Comparison of ENCODE assay signal across 8 cellular contexts in the genomic region with DNA sequence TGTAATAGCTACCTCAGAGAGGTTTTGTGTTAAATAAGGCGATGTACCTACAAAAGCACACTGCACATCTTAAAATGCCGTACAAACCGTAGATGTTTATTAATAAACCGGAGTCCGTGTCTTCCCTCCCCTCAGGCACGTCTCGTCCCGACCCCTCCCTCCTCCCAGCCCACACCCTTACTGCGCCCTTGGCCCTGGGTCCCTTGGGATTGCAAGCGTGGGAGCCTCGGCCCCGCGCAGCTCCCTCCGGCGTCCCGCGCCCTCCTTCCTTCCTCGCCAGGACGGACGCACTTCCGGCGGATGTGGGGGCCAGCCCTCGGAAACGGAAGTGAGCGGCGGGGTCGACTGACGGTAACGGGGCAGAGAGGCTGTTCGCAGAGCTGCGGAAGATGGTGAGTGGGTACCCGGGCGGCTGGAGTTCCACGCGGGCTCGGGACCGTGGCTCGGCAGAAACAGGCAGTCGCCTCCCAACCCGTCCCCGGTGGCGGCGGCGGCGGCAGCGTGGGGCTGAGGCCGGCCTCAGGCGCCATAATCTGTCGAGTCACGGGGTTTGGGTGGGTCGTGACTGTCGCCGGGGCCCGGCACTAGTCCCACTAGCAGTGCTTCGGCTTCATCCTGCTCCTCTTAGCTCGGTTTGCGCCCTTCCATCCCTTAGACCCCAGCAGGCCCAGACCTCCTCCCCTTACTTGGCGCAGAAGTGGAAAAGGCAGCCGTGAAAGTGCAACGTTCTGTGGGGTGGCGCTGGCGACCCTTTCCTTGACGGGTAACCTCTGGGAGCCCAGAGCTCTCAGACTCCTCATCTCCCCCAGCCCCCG. TPM values are rescaled to one million over a fixed set of nuclear protein-coding genes. Genes with fewer than 3 reads are reported as not detected.
DNase-seq lines count a peak whose midpoint lies in the region; ATAC-seq and TF ChIP-seq lines count a peak whose summit lies in the region.

A gene with protein sequence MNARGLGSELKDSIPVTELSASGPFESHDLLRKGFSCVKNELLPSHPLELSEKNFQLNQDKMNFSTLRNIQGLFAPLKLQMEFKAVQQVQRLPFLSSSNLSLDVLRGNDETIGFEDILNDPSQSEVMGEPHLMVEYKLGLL (plus strand): TSS at position 335 of the 815 bp plus-strand sequence. CDS start 55 bp downstream, at position 390.

- peaks cover 27% of the 10 kb centered on the region for H3K36me3 Mint-ChIP-seq in activated T-cell treated with anti-CD3 and anti-CD28 coated beads, Interleukin-2, amount 50 U/mL, for 4 hours (ENCODE audit: insufficient read depth)

- no peaks in the 10 kb centered on the region for H3K9me3 ChIP-seq in esophagus (ENCODE audit: control insufficient read depth in 2 of 2, insufficient read depth in 1 of 2, low read depth in 1 of 2, low read length in 1 of 2)
- H3K9me3 ChIP-seq in mucosa of stomach (ENCODE audit: control insufficient read depth, low read length) = no peaks in the 10 kb centered on the region

- peak within 1 kb of the TSS; percentile 98 for H3K4me3 Mint-ChIP-seq in activated T-cell treated with anti-CD3 and anti-CD28 coated beads, Interleukin-2, amount 50 U/mL, for 4 hours

- H3K9ac ChIP-seq in mucosa of stomach (ENCODE audit: low read length) = peak within 1 kb of the TSS; percentile 83

- peak within 1 kb of the TSS; percentile 92 to 99 for H3K4me3 ChIP-seq in esophagus (ENCODE audit: low read depth in 1 of 2, low read length in 2 of 2)
- H3K4me3 ChIP-seq in mucosa of stomach (ENCODE audit: low read length) = peak within 1 kb of the TSS; percentile 92

- H3K4me1 Mint-ChIP-seq in activated T-cell treated with anti-CD3 and anti-CD28 coated beads, Interleukin-2, amount 50 U/mL, for 4 hours (ENCODE audit: low read depth) = peaks cover 51% of the 10 kb centered on the region

- H3K27ac ChIP-seq in esophagus (ENCODE audit: low read depth in 2 of 2, low read length in 1 of 2) = peak within 1 kb of the TSS; percentile 89 to 94

- WGBS in esophagus, 2 donors = 0% methylated on average over 64 of the region's 64 CpGs

- peak; percentile 81 for DNase-seq in DMS153 (lab: John Stamatoyannopoulos, UW)
- peak; percentile 66 for DNase-seq in HuH-7.5 (ENCODE audit: low spot score)
- DNase-seq in activated T-cell treated with anti-CD3 and anti-CD28 coated beads, Interleukin-2, amount 50 U/mL, for 4 hours = peak; percentile 84
- DNase-seq in stimulated activated CD8-positive, alpha-beta memory T cell treated with anti-CD3 and anti-CD28 coated beads, Interleukin-7, amount 100 ng/mL, for 1 hour (ENCODE audit: low read depth in 2 of 2) = peak; percentile 85 to 86

- ATAC-seq in GM21515 (IDR thresholded peaks at IDR 0.05; ENCODE audit: unreplicated experiment) = peak; percentile 82
- ATAC-seq in activated T-cell treated with anti-CD3 and anti-CD28 coated beads, Interleukin-2, amount 50 U/mL, for 4 hours = peak; percentile 91 to 92

- no peaks in the 10 kb centered on the region for H3K27me3 ChIP-seq in esophagus (ENCODE audit: control insufficient read depth in 1 of 2, insufficient read depth in 2 of 2, low read length in 2 of 2)
- H3K27me3 ChIP-seq in mucosa of stomach (ENCODE audit: control insufficient read depth, insufficient read depth, low read length) = no peaks in the 10 kb centered on the region

- H3K36me3 ChIP-seq in esophagus (ENCODE audit: control insufficient read depth in 2 of 2, insufficient read depth in 2 of 2, low read length in 1 of 2) = no peaks in the 10 kb centered on the region
- no peaks in the 10 kb centered on the region for H3K36me3 ChIP-seq in mucosa of stomach (ENCODE audit: control insufficient read depth, insufficient read depth, low read length)

- H3K4me1 ChIP-seq in esophagus (ENCODE audit: control insufficient read depth in 2 of 2, insufficient read depth in 2 of 2, low read length in 1 of 2) = no peaks in the 10 kb centered on the region
- H3K4me1 ChIP-seq in mucosa of stomach (ENCODE audit: control insufficient read depth, insufficient read depth, low read length) = peaks cover 12% of the 10 kb centered on the region

- H3K9me3 Mint-ChIP-seq in activated T-cell treated with anti-CD3 and anti-CD28 coated beads, Interleukin-2, amount 50 U/mL, for 4 hours = no peaks in the 10 kb centered on the region

- no peaks in the 10 kb centered on the region for H3K27me3 Mint-ChIP-seq in activated T-cell treated with anti-CD3 and anti-CD28 coated beads, Interleukin-2, amount 50 U/mL, for 4 hours (ENCODE audit: low read depth)

TF ChIP-seq in PFSK-1, 5 proteins besides CTCF, POLR2A, EP300 and RAD21:
- TF ChIP-seq TAF1 (IDR thresholded peaks at IDR 0.05; ENCODE audit: borderline replicate concordance, insufficient read depth, low read length) = 0 out of 2 replicates have a peak, but pooled peaks have one; percentile 80
- TF ChIP-seq POLR2AphosphoS5 (IDR thresholded peaks at IDR 0.05; ENCODE audit: low read depth, low read length) = peak; percentile 81
- TF ChIP-seq SIN3A (IDR thresholded peaks at IDR 0.05; ENCODE audit: borderline replicate concordance, insufficient read depth, low read length) = no peak
- peak; percentile 86 for TF ChIP-seq FOXP2 (optimal IDR thresholded peaks at IDR 0.05; ENCODE audit: borderline replicate concordance, extremely low read depth, extremely low read length, insufficient read depth)
- TF ChIP-seq, protein P1, sequence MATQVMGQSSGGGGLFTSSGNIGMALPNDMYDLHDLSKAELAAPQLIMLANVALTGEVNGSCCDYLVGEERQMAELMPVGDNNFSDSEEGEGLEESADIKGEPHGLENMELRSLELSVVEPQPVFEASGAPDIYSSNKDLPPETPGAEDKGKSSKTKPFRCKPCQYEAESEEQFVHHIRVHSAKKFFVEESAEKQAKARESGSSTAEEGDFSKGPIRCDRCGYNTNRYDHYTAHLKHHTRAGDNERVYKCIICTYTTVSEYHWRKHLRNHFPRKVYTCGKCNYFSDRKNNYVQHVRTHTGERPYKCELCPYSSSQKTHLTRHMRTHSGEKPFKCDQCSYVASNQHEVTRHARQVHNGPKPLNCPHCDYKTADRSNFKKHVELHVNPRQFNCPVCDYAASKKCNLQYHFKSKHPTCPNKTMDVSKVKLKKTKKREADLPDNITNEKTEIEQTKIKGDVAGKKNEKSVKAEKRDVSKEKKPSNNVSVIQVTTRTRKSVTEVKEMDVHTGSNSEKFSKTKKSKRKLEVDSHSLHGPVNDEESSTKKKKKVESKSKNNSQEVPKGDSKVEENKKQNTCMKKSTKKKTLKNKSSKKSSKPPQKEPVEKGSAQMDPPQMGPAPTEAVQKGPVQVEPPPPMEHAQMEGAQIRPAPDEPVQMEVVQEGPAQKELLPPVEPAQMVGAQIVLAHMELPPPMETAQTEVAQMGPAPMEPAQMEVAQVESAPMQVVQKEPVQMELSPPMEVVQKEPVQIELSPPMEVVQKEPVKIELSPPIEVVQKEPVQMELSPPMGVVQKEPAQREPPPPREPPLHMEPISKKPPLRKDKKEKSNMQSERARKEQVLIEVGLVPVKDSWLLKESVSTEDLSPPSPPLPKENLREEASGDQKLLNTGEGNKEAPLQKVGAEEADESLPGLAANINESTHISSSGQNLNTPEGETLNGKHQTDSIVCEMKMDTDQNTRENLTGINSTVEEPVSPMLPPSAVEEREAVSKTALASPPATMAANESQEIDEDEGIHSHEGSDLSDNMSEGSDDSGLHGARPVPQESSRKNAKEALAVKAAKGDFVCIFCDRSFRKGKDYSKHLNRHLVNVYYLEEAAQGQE (IDR thresholded peaks at IDR 0.05; ENCODE audit: insufficient read depth in 1 of 2, low read depth in 2 of 2, low read length in 2 of 2) = no peak

RNA-seq across cellular contexts. Expression of the gene that starts here (rescaled TPM):
- polyA plus RNA-seq in PFSK-1 (2012; ENCODE audit: insufficient read length, low read depth) = 24.7 TPM
- total RNA-seq in activated T-cell treated with anti-CD3 and anti-CD28 coated beads, Interleukin-2, amount 50 U/mL, for 4 hours = 100 to 1,000 TPM; 164 to 177 (median 170) TPM
- polyA plus RNA-seq in esophagus = 10 to 100 TPM; 46.0 to 65.2 TPM

Comparison
In these comparisons a context has a peak if more than half of its experiments do, and no peak if none do; other contexts are left out.
1. Peak in every context shown above with its lines: DNase-seq, ATAC-seq, H3K4me3 ChIP-seq and H3K27ac ChIP-seq.